10 cellular contexts compared by ENCODE assay signal in the genomic region with DNA sequence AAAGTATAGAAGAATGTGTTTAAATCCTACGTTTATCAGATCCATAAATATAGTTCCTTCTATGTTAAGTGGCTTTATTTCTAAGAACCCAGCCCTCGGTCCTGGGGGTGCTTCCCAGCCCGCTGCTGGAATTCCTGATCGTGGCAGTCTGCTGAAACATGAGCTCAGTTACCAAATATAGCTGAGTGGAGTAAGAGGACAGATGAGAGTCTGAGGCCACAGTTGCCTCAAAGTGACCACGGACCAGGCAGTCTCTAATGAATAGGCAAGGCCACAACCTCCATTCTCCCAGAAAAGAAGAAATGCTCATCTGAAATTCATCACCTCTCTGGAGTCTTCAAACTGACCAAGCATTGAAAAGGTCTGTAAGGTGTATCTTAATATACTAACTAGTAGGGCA. TPM values are rescaled to one million over a fixed set of nuclear protein-coding genes. Genes with fewer than 3 reads are reported as not detected.
DNase-seq lines count a peak whose midpoint lies in the region; ATAC-seq and TF ChIP-seq lines count a peak whose summit lies in the region.
"Had no signal": no experiment of that assay in that cellular context is flagged by ENCODE, and none has a peak within 500 bp of the region (broad histone marks: within the 10 kb centered on the region; RNA-seq: fewer than 3 reads in every experiment).

Gene PALLD (plus strand): TSS at position 219 of the 400 bp plus-strand sequence.

- no peak within 1 kb of the TSS for H2BK20ac ChIP-seq in H9 (ENCODE audit: low read depth, low read length, poor library complexity, severe bottlenecking)

- no peak within 1 kb of the TSS for H2AFZ ChIP-seq in H9 (ENCODE audit: low read length)

- H3K14ac ChIP-seq in H9 (ENCODE audit: insufficient read depth, low read length), result no peak within 1 kb of the TSS

- TF ChIP-seq CTCF in H9 (conservative IDR thresholded peaks at IDR 0.05), result no peak
- TF ChIP-seq CTCF in cardiac muscle cell (IDR thresholded peaks at IDR 0.05; ENCODE audit: low read depth, low read length), result no peak

- H3K4me3 Mint-ChIP-seq in H9, result no peak within 1 kb of the TSS
- no peak within 1 kb of the TSS for H3K4me3 Mint-ChIP-seq in CD4-positive, alpha-beta memory T cell

- peaks cover 13 to 18% of the 10 kb centered on the region in 2 experiments for H3K4me1 Mint-ChIP-seq in H9
- no peaks in the 10 kb centered on the region for H3K4me1 Mint-ChIP-seq in CD4-positive, alpha-beta memory T cell

- H4K8ac ChIP-seq in H9 (replicated peaks; ENCODE audit: insufficient read length, low read depth, low read length), result no peak within 1 kb of the TSS

- H3K27ac Mint-ChIP-seq in H9, result peak within 1 kb of the TSS in 1 of 3 experiments; percentile 56; a peak in 1 of 7 replicates
- no peak within 1 kb of the TSS for H3K27ac Mint-ChIP-seq in CD4-positive, alpha-beta memory T cell

- no peak within 1 kb of the TSS for H3K18ac ChIP-seq in H9 (ENCODE audit: insufficient read length, low read depth, low read length)

- H3K23me2 ChIP-seq in H9 (ENCODE audit: insufficient read length, low read depth, low read length, poor library complexity, severe bottlenecking), result no peaks in the 10 kb centered on the region

- no peak within 1 kb of the TSS for H2AK5ac ChIP-seq in H9 (ENCODE audit: insufficient read length, low read length)

- peak within 1 kb of the TSS; percentile 67 for H3K4me3 ChIP-seq in cardiac muscle cell
- H3K4me3 ChIP-seq in CD4-positive, alpha-beta memory T cell (ENCODE audit: low read length in 2 of 2), result no peak within 1 kb of the TSS

- no peaks in the 10 kb centered on the region for H3K9me3 ChIP-seq in H9 (ENCODE audit: control insufficient read depth, low read depth, low read length)
- no peaks in the 10 kb centered on the region for H3K9me3 ChIP-seq in cardiac muscle cell (ENCODE audit: low read depth)
- no peaks in the 10 kb centered on the region for H3K9me3 ChIP-seq in CD4-positive, alpha-beta memory T cell (ENCODE audit: control insufficient read depth in 1 of 2, low read length in 2 of 2)

- H3K23ac ChIP-seq in H9 (ENCODE audit: insufficient read length, low read depth, low read length), result no peak within 1 kb of the TSS

- H3K36me3 Mint-ChIP-seq in H9 (ENCODE audit: insufficient read depth in 1 of 3, low read depth in 3 of 3), result 0 out of 7 replicates have a peak, but pooled peaks cover 0 to 4% (median 0%) of the 10 kb centered on the region in 3 experiments
- H3K36me3 Mint-ChIP-seq in CD4-positive, alpha-beta memory T cell, result no peaks in the 10 kb centered on the region

- H2BK12ac ChIP-seq in H9 (ENCODE audit: insufficient read length, low read depth, low read length), result no peak within 1 kb of the TSS

- no peak within 1 kb of the TSS for H2BK15ac ChIP-seq in H9 (ENCODE audit: low read depth, low read length)

- no peak within 1 kb of the TSS for H3K56ac ChIP-seq in H9 (ENCODE audit: insufficient read length, low read depth, low read length)

- no peaks in the 10 kb centered on the region for H4K20me1 ChIP-seq in H9 (ENCODE audit: control insufficient read depth, insufficient read depth, insufficient read length)

- no peak within 1 kb of the TSS for H3K27ac ChIP-seq in H9 (ENCODE audit: insufficient read length, low read depth, low read length)
- no peak within 1 kb of the TSS for H3K27ac ChIP-seq in adipose tissue (ENCODE audit: low read depth, low read length)
- H3K27ac ChIP-seq in cardiac muscle cell, result peak within 1 kb of the TSS; percentile 99
- no peak within 1 kb of the TSS for H3K27ac ChIP-seq in CD4-positive, alpha-beta memory T cell (ENCODE audit: low read depth, low read length)

- no peak for ATAC-seq in sciatic nerve

- no peaks in the 10 kb centered on the region for H3K4me1 ChIP-seq in H9 (ENCODE audit: insufficient read depth, low read length)
- peaks cover 18% of the 10 kb centered on the region for H3K4me1 ChIP-seq in cardiac muscle cell (ENCODE audit: low read depth)
- no peaks in the 10 kb centered on the region for H3K4me1 ChIP-seq in CD4-positive, alpha-beta memory T cell (ENCODE audit: insufficient read depth, low read length)

- H3K9me3 Mint-ChIP-seq in H9, result no peaks in the 10 kb centered on the region; a peak in 1 of 5 replicates
- peaks cover 0 to 2% (median 0%) of the 10 kb centered on the region in 8 donors for H3K9me3 Mint-ChIP-seq in CD4-positive, alpha-beta memory T cell

- no peak within 1 kb of the TSS for H3K4ac ChIP-seq in H9 (ENCODE audit: low read depth, low read length)

- no peak within 1 kb of the TSS for H3K9ac ChIP-seq in H9 (ENCODE audit: extremely low read depth, insufficient read length, low read length)

- H3K4me2 ChIP-seq in H9 (ENCODE audit: insufficient read depth, insufficient read length, low read length), result no peak within 1 kb of the TSS

- no peaks in the 10 kb centered on the region for H3K36me3 ChIP-seq in cardiac muscle cell
- no peaks in the 10 kb centered on the region for H3K36me3 ChIP-seq in CD4-positive, alpha-beta memory T cell (ENCODE audit: insufficient read depth, low read length)

- no peaks in the 10 kb centered on the region for H3K79me2 ChIP-seq in H9 (ENCODE audit: insufficient read depth, low read length)

- no peak within 1 kb of the TSS for H4K91ac ChIP-seq in H9 (ENCODE audit: insufficient read length, low read depth, low read length)

- no CpG with 5 or more reads among the region's 5 CpGs for WGBS in H9 (ENCODE audit: extremely low coverage, insufficient read length, low lambda C conversion rate)
- WGBS in adipose tissue, 3 donors, result 45 to 59% (median 54%) methylated on average over 5 of the region's 5 CpGs

- H4K5ac ChIP-seq in H9 (ENCODE audit: insufficient read length, low read depth, low read length), result no peak within 1 kb of the TSS

- CTCF ChIA-PET in CD4-positive, alpha-beta memory T cell (lab: Charles Lee; ENCODE audit: partially characterized antibody), result interaction anchor here (0.7 kb wide), 1 partner anchor 8 kb away, joined by 3 read pairs; no protein-coding TSS in a partner anchor

- H3K27me3 ChIP-seq in H9 (ENCODE audit: insufficient read depth, low read length), result no peaks in the 10 kb centered on the region
- H3K27me3 ChIP-seq in cardiac muscle cell, result no peaks in the 10 kb centered on the region
- H3K27me3 ChIP-seq in CD4-positive, alpha-beta memory T cell (ENCODE audit: insufficient read depth, low read length), result peaks cover 3% of the 10 kb centered on the region

- H3K27me3 Mint-ChIP-seq in H9 (ENCODE audit: low read depth), result no peaks in the 10 kb centered on the region
- H3K27me3 Mint-ChIP-seq in CD4-positive, alpha-beta memory T cell, result peaks cover 7 to 12% of the 10 kb centered on the region in 2 donors

- H2BK120ac ChIP-seq in H9 (ENCODE audit: low read depth, low read length, poor library complexity, severe bottlenecking), result no peak within 1 kb of the TSS

- no peak within 1 kb of the TSS for H3T11ph ChIP-seq in H9 (ENCODE audit: low read length)

- POLR2A ChIA-PET in CD4-positive, alpha-beta memory T cell (lab: Charles Lee; ENCODE audit: partially characterized antibody), result no interaction called here

- H2BK5ac ChIP-seq in H9 (ENCODE audit: insufficient read length, low read length), result no peak within 1 kb of the TSS

- no peak for DNase-seq in H9
- peak; percentile 26 to 90 for DNase-seq in cardiac muscle cell (ENCODE audit: low read depth in 1 of 2, low spot score in 1 of 2)
- no peak for DNase-seq in sciatic nerve (ENCODE audit: low spot score)
- DNase-seq in CD4-positive, alpha-beta memory T cell, result no peak
- DNase-seq in activated CD4-positive, CD25-positive, alpha-beta regulatory T cell treated with anti-CD3 and anti-CD28 coated beads, Interleukin-2, amount 50 U/mL, for 72 hours, result no peak
- no peak for DNase-seq in activated naive CD4-positive, alpha-beta T cell treated with anti-CD3 and anti-CD28 coated beads, Interleukin-2, amount 50 U/mL, for 16 hours
- DNase-seq in NCI-H2107 (lab: John Stamatoyannopoulos, UW), result no peak
- DNase-seq: hypothalamus, NCI-H526 treated with DMSO at 0.1 percent for 48 hours had no signal

- no peaks in the 10 kb centered on the region for H3K79me1 ChIP-seq in H9 (ENCODE audit: insufficient read depth, low read depth, low read length, poor library complexity, severe bottlenecking)

- intact Hi-C loops in sciatic nerve (cut with DNase I), result no loop called here
- intact Hi-C loops in CD4-positive, alpha-beta memory T cell (cut with micrococcal nuclease), result no loop called here

RNA-seq across cellular contexts. Expression of gene PALLD, which starts in this region (rescaled TPM):
- 15.7 and 18.3 TPM in 2 replicates for total RNA-seq in H9 (2021)
- polyA plus RNA-seq in adipose tissue, result 100 to 1,000 TPM in 1 of 3 donors, 10 to 100 TPM in 1, 1 to 10 TPM in 1; 7.0 to 145 (median 22.7) TPM
- total RNA-seq in cardiac muscle cell, result 131 and 178 TPM in 2 replicates
- polyA plus RNA-seq in cardiac muscle cell, result 157 and 225 TPM in 2 replicates
- total RNA-seq in sciatic nerve, result 104 TPM
- 1 to 10 TPM in 1 of 2 experiments, not detected in 1; 1.0 TPM for total RNA-seq in CD4-positive, alpha-beta memory T cell
- polyA plus RNA-seq in CD4-positive, alpha-beta memory T cell, result 1 to 10 TPM in 1 of 2 donors, under 1 TPM in 1; 0.55 to 1.4 TPM

Comparison
In these comparisons a context has a peak if more than half of its experiments do, and no peak if none do; other contexts are left out.
1. DNase-seq: peak in cardiac muscle cell (2 of 2); none in H9 (single experiment), sciatic nerve (single experiment), CD4-positive, alpha-beta memory T cell (0 of 5), activated CD4-positive, CD25-positive, alpha-beta regulatory T cell treated with anti-CD3 and anti-CD28 coated beads, Interleukin-2, amount 50 U/mL, for 72 hours (single experiment), activated naive CD4-positive, alpha-beta T cell treated with anti-CD3 and anti-CD28 coated beads, Interleukin-2, amount 50 U/mL, for 16 hours (single experiment) and NCI-H2107 (single experiment).